15 cellular contexts compared by ENCODE assay signal in the genomic region with DNA sequence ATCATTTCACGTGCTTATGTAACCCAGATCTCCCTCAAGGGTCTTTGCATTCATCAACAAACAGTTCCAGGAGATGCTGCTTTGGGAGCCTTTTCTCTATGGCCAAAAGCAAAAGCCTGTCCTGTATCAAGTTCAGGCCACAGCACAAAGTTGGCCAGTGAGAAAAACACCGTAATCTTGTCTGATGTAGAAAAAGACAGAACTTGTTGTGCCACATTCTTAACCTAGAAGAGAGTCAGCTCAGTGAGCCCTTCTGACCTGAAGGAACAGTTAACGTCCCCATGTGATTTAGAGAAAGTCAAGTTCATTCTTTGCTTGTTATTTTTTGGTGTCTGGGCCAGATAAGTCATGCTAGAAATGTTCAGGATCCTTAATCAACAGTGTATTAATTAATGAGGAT. TPM values are rescaled to one million over a fixed set of nuclear protein-coding genes. Genes with fewer than 3 reads are reported as not detected.
A peak's percentile ranks its signal among the peaks of the same experiment; 100 is the strongest.
DNase-seq lines count a peak whose midpoint lies in the region; ATAC-seq, FAIRE-seq and TF ChIP-seq lines count a peak whose summit lies in the region.
"Had no signal": no experiment of that assay in that cellular context is flagged by ENCODE, and none has a peak within 500 bp of the region (broad histone marks: within the 10 kb centered on the region; RNA-seq: fewer than 3 reads in every experiment).

No MANE protein-coding gene starts in this region.

- H3K36me3 Mint-ChIP-seq in progenitor cell of endocrine pancreas (ENCODE audit: insufficient read depth) = peaks cover 15% of the 10 kb centered on the region

- peak overlapping the region; percentile 49 for H3K4ac ChIP-seq in H1 (replicated peaks; ENCODE audit: insufficient read length, low read depth, low read length)

- CTCF ChIA-PET in H1 (lab: Charles Lee; ENCODE audit: partially characterized antibody) = interaction anchor here (1.3 kb wide), 1 partner anchor 25 kb away, joined by 4 read pairs; no protein-coding TSS in a partner anchor
- CTCF ChIA-PET in HepG2 (lab: Yijun Ruan, JAX; ENCODE audit: low intra/inter-chr PET ratio, low total read pairs) = no interaction called here
- CTCF ChIA-PET in RWPE1 (lab: Yijun Ruan, JAX) = no interaction called here

- H3K23me2 ChIP-seq in H1 (ENCODE audit: low read depth, low read length) = no peaks in the 10 kb centered on the region

- H3K9me3 Mint-ChIP-seq in progenitor cell of endocrine pancreas (ENCODE audit: low read depth) = peaks cover 8% of the 10 kb centered on the region

- POLR2A ChIA-PET in H1 (lab: Charles Lee; ENCODE audit: partially characterized antibody) (interaction anchor here (1.6 kb wide), 1 partner anchor 8 kb away, joined by 4 read pairs; no protein-coding TSS in a partner anchor), HepG2 (lab: Yijun Ruan, JAX) (interaction anchor here (2.0 kb wide), 1 partner anchor 15 kb away, joined by 7 read pairs; no protein-coding TSS in a partner anchor), RWPE1 (lab: Yijun Ruan, JAX; ENCODE audit: low non-redundant PET) (no interaction called here)

- no peak overlapping the region for H4K8ac ChIP-seq in H1 (ENCODE audit: extremely low read depth, insufficient read depth, low read length)

- H2BK15ac ChIP-seq in H1 (ENCODE audit: low read length) = no peak overlapping the region

- H3K79me2 ChIP-seq in KMS-11 (ENCODE audit: insufficient read depth, low read depth) (no peaks in the 10 kb centered on the region), H1 (ENCODE audit: control insufficient read depth in 1 of 2, insufficient read depth in 2 of 2, low read length in 2 of 2) (no peaks in the 10 kb centered on the region), HepG2 (ENCODE audit: insufficient read depth, low read length) (no peaks in the 10 kb centered on the region)

- TF ChIP-seq POLR2A in H1 (IDR thresholded peaks at IDR 0.05; ENCODE audit: control extremely low read depth in 1 of 2, low read depth in 2 of 2, low read length in 2 of 2) (no peak), thyroid gland (IDR thresholded peaks at IDR 0.05) (no peak), HepG2 (IDR thresholded peaks at IDR 0.05; ENCODE audit: insufficient read depth in 1 of 2, low read depth in 2 of 2, low read length in 2 of 2) (no peak)

- no peak overlapping the region for H3K14ac ChIP-seq in H1 (ENCODE audit: insufficient read length)

- H2AFZ ChIP-seq in KMS-11 (ENCODE audit: low read depth) (no peak overlapping the region), H1 (ENCODE audit: low read length) (no peak overlapping the region), HepG2 (ENCODE audit: low read length) (no peak overlapping the region)
- H2AFZ ChIP-seq: GM23338 had no signal

- H2BK12ac ChIP-seq in H1 (ENCODE audit: low read depth, low read length) = no peak overlapping the region

- BruUV-seq in HepG2 (replicated peaks; lab: Mats Ljungman, UMichigan) = no TSS peak

- FAIRE-seq in H1 (lab: Jason Lieb, UNC) (no peak), HepG2 (lab: Jason Lieb, UNC) (no peak), frontal cortex (lab: Jason Lieb, UNC) (no peak)

- ATAC-seq in HepG2 = no peak
- ATAC-seq: GM23338 had no signal

- H3K9me3 ChIP-seq in H1 (ENCODE audit: insufficient read depth in 2 of 2, low read depth in 1 of 2, low read length in 1 of 2) (peaks cover 0 to 5% of the 10 kb centered on the region in 2 experiments; a peak in 2 of 4 replicates), thyroid gland (no peaks in the 10 kb centered on the region), HepG2 (ENCODE audit: low read length) (no peaks in the 10 kb centered on the region)
- H3K9me3 ChIP-seq: BLaER1 had no signal

- H3K36me3 ChIP-seq in KMS-11 (ENCODE audit: insufficient read depth) (no peaks in the 10 kb centered on the region), H1 (ENCODE audit: control insufficient read depth in 2 of 4, insufficient read depth in 4 of 4, low read length in 3 of 4) (peaks cover 0 to 11% (median 2%) of the 10 kb centered on the region in 4 experiments; a peak in 4 of 8 replicates), thyroid gland (no peaks in the 10 kb centered on the region), HepG2 (replicated peaks in 1 of 2; ENCODE audit: control insufficient read depth in 1 of 2, insufficient read depth in 2 of 2, low read length in 2 of 2) (0 out of 5 replicates have a peak, but pooled peaks cover 0 to 3% of the 10 kb centered on the region in 2 experiments)

- no peak overlapping the region for H4K5ac ChIP-seq in H1 (ENCODE audit: insufficient read length, low read depth, low read length)

- H2BK5ac ChIP-seq in H1 (ENCODE audit: low read depth, low read length) = no peak overlapping the region

- H3K23ac ChIP-seq in H1 (ENCODE audit: insufficient read length) = no peak overlapping the region

- H4K20me1 ChIP-seq in KMS-11 (ENCODE audit: insufficient read depth) (no peaks in the 10 kb centered on the region), H1 (replicated peaks in 1 of 2; ENCODE audit: control insufficient read depth in 1 of 2, insufficient read depth in 2 of 2, low read length in 2 of 2) (no peaks in the 10 kb centered on the region), HepG2 (ENCODE audit: insufficient read depth, low read length) (no peaks in the 10 kb centered on the region)
- H4K20me1 ChIP-seq: BLaER1 had no signal

- peak overlapping the region; percentile 1 for H3K27ac Mint-ChIP-seq in progenitor cell of endocrine pancreas
- H3K27ac Mint-ChIP-seq: GM23338, H9 had no signal

- peaks cover 10% of the 10 kb centered on the region for H3K27me3 Mint-ChIP-seq in progenitor cell of endocrine pancreas

- no peak for TF ChIP-seq RAD21 in H1 (IDR thresholded peaks at IDR 0.05 in 1 of 2, conservative IDR thresholded peaks at IDR 0.05 in 1 of 2; ENCODE audit: low read depth in 2 of 2, low read length in 2 of 2)
- no peak for TF ChIP-seq RAD21 in HepG2 (CRISPR knock-in tag; IDR thresholded peaks at IDR 0.05)

- no peak overlapping the region for H3K56ac ChIP-seq in H1 (replicated peaks; ENCODE audit: insufficient read length, low read depth, low read length)

- no peak overlapping the region for H2BK120ac ChIP-seq in H1 (replicated peaks; ENCODE audit: low read depth, low read length)

- H3K4me2 ChIP-seq in KMS-11 (peak overlapping the region; percentile 92; the same call in 1 of the 2 replicates), H1 (ENCODE audit: insufficient read depth in 1 of 2, low read depth in 2 of 2, low read length in 2 of 2) (no peak overlapping the region), HepG2 (ENCODE audit: low read depth, low read length) (no peak overlapping the region)
- H3K4me2 ChIP-seq: BLaER1, GM23338 had no signal

- H3K4me3 Mint-ChIP-seq in progenitor cell of endocrine pancreas (ENCODE audit: low read depth) = no peak overlapping the region
- H3K4me3 Mint-ChIP-seq: GM23338, H9 had no signal

- no peak overlapping the region for H2AK5ac ChIP-seq in H1 (ENCODE audit: low read depth, low read length)

- TF ChIP-seq CTCF in KMS-11 (conservative IDR thresholded peaks at IDR 0.05; ENCODE audit: low read depth, low read length) (no peak), H1 (IDR thresholded peaks at IDR 0.05; ENCODE audit: control extremely low read depth in 1 of 3, insufficient read depth in 1 of 3, low read depth in 1 of 3, low read length in 3 of 3) (no peak), progenitor cell of endocrine pancreas (IDR thresholded peaks at IDR 0.05; ENCODE audit: unreplicated experiment) (no peak), thyroid gland (IDR thresholded peaks at IDR 0.05) (no peak), HepG2 (CRISPR knock-in tag; IDR thresholded peaks at IDR 0.05) (no peak), RWPE1 (conservative IDR thresholded peaks at IDR 0.05; ENCODE audit: low read depth) (no peak)

- H4K91ac ChIP-seq in H1 (replicated peaks; ENCODE audit: insufficient read length, low read length) = no peak overlapping the region

- no peaks in the 10 kb centered on the region for H3K79me1 ChIP-seq in H1 (ENCODE audit: low read depth, low read length)

- H3K18ac ChIP-seq in H1 (ENCODE audit: extremely low read depth, low read length) = no peak overlapping the region

- no peak overlapping the region for H3K9ac ChIP-seq in KMS-11
- no peak overlapping the region for H3K9ac ChIP-seq in H1 (replicated peaks in 1 of 4; ENCODE audit: extremely low read depth in 1 of 4, low read depth in 3 of 4, low read length in 3 of 4)
- no peak overlapping the region for H3K9ac ChIP-seq in HepG2 (ENCODE audit: insufficient read depth, low read depth, low read length)
- H3K9ac ChIP-seq: BLaER1 had no signal

- no peak overlapping the region for H2BK20ac ChIP-seq in H1 (ENCODE audit: low read length)

- TF ChIP-seq EP300 in H1 (IDR thresholded peaks at IDR 0.05; ENCODE audit: borderline replicate concordance in 1 of 2, low read depth in 2 of 2, low read length in 2 of 2) (no peak), HepG2 (IDR thresholded peaks at IDR 0.05; ENCODE audit: low read depth in 2 of 2, low read length in 2 of 2) (no peak), HepG2 (CRISPR knock-in tag; IDR thresholded peaks at IDR 0.05; ENCODE audit: borderline replicate concordance) (no peak)

- in situ Hi-C loops in HepG2 (cut with HindIII; ENCODE audit: extremely low pct_ligation_motif_present, low pct_unique_long_range_greater_than_20kb) = no loop called here

- H3K4me1 ChIP-seq in KMS-11 (ENCODE audit: low read depth, poor library complexity, severe bottlenecking) = peaks cover 95% of the 10 kb centered on the region
- H3K4me1 ChIP-seq in H1 (replicated peaks in 1 of 4; ENCODE audit: control insufficient read depth in 3 of 4, insufficient read depth in 4 of 4, low read length in 3 of 4) = no peaks in the 10 kb centered on the region; a peak in 1 of 7 replicates
- H3K4me1 ChIP-seq in thyroid gland = peaks cover 26 to 37% of the 10 kb centered on the region in 2 donors
- H3K4me1 ChIP-seq in HepG2 (ENCODE audit: insufficient read depth, low read length) = peaks cover 7% of the 10 kb centered on the region; the same call in 1 of the 2 replicates

- H3K27me3 ChIP-seq in KMS-11 (ENCODE audit: insufficient read depth, low read depth) (no peaks in the 10 kb centered on the region), H1 (replicated peaks in 1 of 4; ENCODE audit: control insufficient read depth in 3 of 4, extremely low read depth in 1 of 4, insufficient read depth in 3 of 4, low read length in 3 of 4) (no peaks in the 10 kb centered on the region), thyroid gland (no peaks in the 10 kb centered on the region), HepG2 (ENCODE audit: control insufficient read depth in 1 of 2, insufficient read depth in 2 of 2, low read length in 2 of 2) (0 out of 5 replicates have a peak, but pooled peaks cover 0 to 5% of the 10 kb centered on the region in 2 experiments)
- H3K27me3 ChIP-seq: BLaER1 had no signal

- H3K27ac ChIP-seq in KMS-11 = peak overlapping the region; percentile 87; the same call in 1 of the 2 replicates
- H3K27ac ChIP-seq in H1 (ENCODE audit: low read depth, low read length) = no peak overlapping the region
- peak overlapping the region; percentile 35 to 66 (median 55) for H3K27ac ChIP-seq in thyroid gland
- H3K27ac ChIP-seq in HepG2 (ENCODE audit: extremely low read length, insufficient read depth, low read length) = no peak overlapping the region
- no peak overlapping the region for H3K27ac ChIP-seq in RWPE1
- H3K27ac ChIP-seq: BLaER1 had no signal

- DNase-seq in H1 (ENCODE audit: low read depth in 1 of 2, low spot score in 2 of 2) (no peak), progenitor cell of endocrine pancreas (ENCODE audit: low spot score, unreplicated experiment) (no peak), thyroid gland (peak in 1 of 2 donors; percentile 25), HepG2 (ENCODE audit: low spot score) (no peak), frontal cortex (ENCODE audit: low spot score in 2 of 2) (no peak), RWPE1 (ENCODE audit: low spot score) (no peak)
- DNase-seq: 8988T, AML-193, DMS 273 treated with DMSO at 0.1 percent for 48 hours, H9 had no signal

- peaks cover 13% of the 10 kb centered on the region for H3K4me1 Mint-ChIP-seq in progenitor cell of endocrine pancreas (ENCODE audit: low read depth)

- intact Hi-C loops in thyroid gland (cut with DNase I) (no loop called here), HepG2 (cut with micrococcal nuclease; ENCODE audit: unreplicated experiment) (no loop called here)

- no peak overlapping the region for H3K4me3 ChIP-seq in KMS-11 (IDR thresholded peaks at IDR 0.05; ENCODE audit: insufficient read depth, low read depth, low read length)
- no peak overlapping the region for H3K4me3 ChIP-seq in H1 (ENCODE audit: extremely low read depth in 1 of 4, insufficient read depth in 2 of 4, low read depth in 3 of 4, low read length in 4 of 4)
- H3K4me3 ChIP-seq in thyroid gland (replicated peaks in 1 of 3) = no peak overlapping the region
- H3K4me3 ChIP-seq in HepG2 (replicated peaks in 1 of 3; ENCODE audit: insufficient read depth in 1 of 3, low read depth in 2 of 3, low read length in 3 of 3) = no peak overlapping the region
- H3K4me3 ChIP-seq: BLaER1, GM23338 had no signal

- WGBS in H1 (ENCODE audit: extremely low coverage in 1 of 2, insufficient coverage in 1 of 2, insufficient read length in 1 of 2, insufficient replicate concordance in 2 of 2, low coverage in 1 of 2, low lambda C conversion rate in 2 of 2, missing lambda C conversion rate in 1 of 2), 2 experiments = 81% methylated on average over 3 of the region's 3 CpGs; no CpG with 5 or more reads in 1 of the 2 experiments
- 22 to 40% methylated on average over 3 of the region's 3 CpGs for WGBS in thyroid gland, 2 donors
- 35% methylated on average over 3 of the region's 3 CpGs for whole genome bisulfite sequencing in HepG2 (ENCODE audit: low lambda C conversion rate)

RNA-seq across cellular contexts. Expression of a gene that starts 7.8 kb away (rescaled TPM):
- total RNA-seq in H1 (2021; fragmentation: NEBNext Ultra II Directional; extraction: Animal tissue kit (Norgen Biotek cat#: 25700)) = not detected in 2 replicates
- polyA plus RNA-seq in H1 (2011; rRNA removed) = 0.08 and 0.09 TPM in 2 replicates
- 0.04 TPM for polyA plus RNA-seq in H1 (2011; cell fraction: cytosol; rRNA removed)
- 1.3 TPM for polyA plus RNA-seq in H1 (2011; cell fraction: nucleus; rRNA removed)
- polyA plus RNA-seq in H1 (2012, experiment 1 of 2) = 0.15 to 0.52 TPM (median 0.46 TPM) in 3 of 4 replicates, not detected in the other
- 0.10 TPM for polyA plus RNA-seq in H1 (2012, experiment 2 of 2)
- polyA plus RNA-seq in H1 (2013, experiment 1 of 2) = 0.04 TPM
- 0.04 TPM for polyA plus RNA-seq in H1 (2013, experiment 2 of 2)
- 0.06 TPM in 1 of 2 replicates, not detected in the other for polyA minus RNA-seq in H1 (2011; rRNA and poly(A)+ RNA removed)
- polyA minus RNA-seq in H1 (2011; cell fraction: cytosol; rRNA and poly(A)+ RNA removed) = not detected
- polyA minus RNA-seq in H1 (2011; cell fraction: nucleus; rRNA and poly(A)+ RNA removed) = not detected
- 0.29 and 0.38 TPM in 2 replicates for total RNA-seq in progenitor cell of endocrine pancreas
- 1 to 10 TPM in 1 of 4 donors, under 1 TPM in 1, not detected in 2; 0.25 to 1.0 TPM for total RNA-seq in thyroid gland
- not detected in 2 replicates for total RNA-seq in HepG2 (2016; rRNA removed; fragmentation: Illumina TruSeq; extraction: Trizol)
- total RNA-seq in HepG2 (2016; cell fraction: cytosol; rRNA removed; fragmentation: Illumina TruSeq; extraction: Trizol; ENCODE audit: low read depth) = not detected in 2 replicates
- total RNA-seq in HepG2 (2016; cell fraction: insoluble cytoplasmic fraction; rRNA removed; fragmentation: Illumina TruSeq; extraction: Trizol) = 0.06 TPM in 1 of 2 replicates, not detected in the other
- not detected in 2 replicates for total RNA-seq in HepG2 (2016; cell fraction: membrane; rRNA removed; fragmentation: Illumina TruSeq; extraction: Trizol)
- total RNA-seq in HepG2 (2016; cell fraction: nucleus; rRNA removed; fragmentation: Illumina TruSeq; extraction: Trizol) = not detected in 2 replicates
- polyA plus RNA-seq in HepG2 (2011; rRNA removed) = 0.01 and 0.13 TPM in 2 replicates
- polyA plus RNA-seq in HepG2 (2011; cell fraction: cytosol; rRNA removed) = 0.03 TPM in 1 of 2 replicates, not detected in the other
- polyA plus RNA-seq in HepG2 (2011; cell fraction: nucleus; rRNA removed) = 0.08 and 0.45 TPM in 2 replicates
- polyA plus RNA-seq in HepG2 (2012) = 0.07 TPM in 1 of 2 replicates, not detected in the other
- polyA plus RNA-seq in HepG2 (2016; cell fraction: cytosol; fragmentation: Illumina TruSeq; extraction: Trizol; ENCODE audit: low read depth) = not detected in 2 replicates
- not detected in 2 replicates for polyA plus RNA-seq in HepG2 (2016; cell fraction: insoluble cytoplasmic fraction; fragmentation: Illumina TruSeq; extraction: Trizol; ENCODE audit: low read depth)
- not detected in 2 replicates for polyA plus RNA-seq in HepG2 (2016; cell fraction: membrane; fragmentation: Illumina TruSeq; extraction: Trizol; ENCODE audit: low read depth)
- polyA plus RNA-seq in HepG2 (2016; cell fraction: nucleus; fragmentation: Illumina TruSeq; extraction: Trizol; ENCODE audit: insufficient read depth, low read depth) = 0.25 TPM in 1 of 2 replicates, not detected in the other
- not detected in 2 replicates for polyA minus RNA-seq in HepG2 (2011; rRNA and poly(A)+ RNA removed; ENCODE audit: low replicate concordance)
- polyA minus RNA-seq in HepG2 (2011; cell fraction: cytosol; rRNA and poly(A)+ RNA removed) = not detected in 2 replicates
- polyA minus RNA-seq in HepG2 (2011; cell fraction: nucleus; rRNA and poly(A)+ RNA removed) = 0.13 and 0.37 TPM in 2 replicates
- under 0.01 TPM for total RNA-seq in frontal cortex
- total RNA-seq: Daoy, H9, HT-29 had no signal

RNA-seq across cellular contexts. Expression of a gene that starts 30.3 kb away (rescaled TPM):
- total RNA-seq in H1 (2021; fragmentation: NEBNext Ultra II Directional; extraction: Animal tissue kit (Norgen Biotek cat#: 25700)) = 243 TPM in 2 replicates
- polyA plus RNA-seq in H1 (2011; rRNA removed) (71.8 and 95.6 TPM in 2 replicates), HepG2 (2011; rRNA removed) (64.7 and 76.8 TPM in 2 replicates)
- polyA plus RNA-seq in H1 (2011; cell fraction: cytosol; rRNA removed) = 143 TPM
- 117 TPM for polyA plus RNA-seq in H1 (2011; cell fraction: nucleus; rRNA removed)
- 206 to 243 TPM (median 228 TPM) in 4 replicates for polyA plus RNA-seq in H1 (2012, experiment 1 of 2)
- 200 TPM for polyA plus RNA-seq in H1 (2012, experiment 2 of 2)
- polyA plus RNA-seq in H1 (2013, experiment 1 of 2) = 149 TPM
- polyA plus RNA-seq in H1 (2013, experiment 2 of 2) = 147 TPM
- 161 and 173 TPM in 2 replicates for polyA minus RNA-seq in H1 (2011; rRNA and poly(A)+ RNA removed)
- 117 TPM for polyA minus RNA-seq in H1 (2011; cell fraction: cytosol; rRNA and poly(A)+ RNA removed)
- 78.6 TPM for polyA minus RNA-seq in H1 (2011; cell fraction: nucleus; rRNA and poly(A)+ RNA removed)
- total RNA-seq in progenitor cell of endocrine pancreas (176 and 182 TPM in 2 replicates), thyroid gland (100 to 1,000 TPM; 249 to 437 (median 301) TPM), HepG2 (2016; rRNA removed; fragmentation: Illumina TruSeq; extraction: Trizol) (80.8 and 113 TPM in 2 replicates), frontal cortex (32.6 TPM)
- total RNA-seq in HepG2 (2016; cell fraction: cytosol; rRNA removed; fragmentation: Illumina TruSeq; extraction: Trizol; ENCODE audit: low read depth) = 12.2 and 13.4 TPM in 2 replicates
- total RNA-seq in HepG2 (2016; cell fraction: insoluble cytoplasmic fraction; rRNA removed; fragmentation: Illumina TruSeq; extraction: Trizol) = 85.5 and 98.8 TPM in 2 replicates
- 37.4 and 39.0 TPM in 2 replicates for total RNA-seq in HepG2 (2016; cell fraction: membrane; rRNA removed; fragmentation: Illumina TruSeq; extraction: Trizol)
- total RNA-seq in HepG2 (2016; cell fraction: nucleus; rRNA removed; fragmentation: Illumina TruSeq; extraction: Trizol) = 61.8 and 61.9 TPM in 2 replicates
- polyA plus RNA-seq in HepG2 (2011; cell fraction: cytosol; rRNA removed) = 52.3 and 57.1 TPM in 2 replicates
- 127 and 143 TPM in 2 replicates for polyA plus RNA-seq in HepG2 (2011; cell fraction: nucleus; rRNA removed)
- 75.2 and 103 TPM in 2 replicates for polyA plus RNA-seq in HepG2 (2012)
- 13.8 and 14.5 TPM in 2 replicates for polyA plus RNA-seq in HepG2 (2016; cell fraction: cytosol; fragmentation: Illumina TruSeq; extraction: Trizol; ENCODE audit: low read depth)
- polyA plus RNA-seq in HepG2 (2016; cell fraction: insoluble cytoplasmic fraction; fragmentation: Illumina TruSeq; extraction: Trizol; ENCODE audit: low read depth) = 114 and 122 TPM in 2 replicates
- polyA plus RNA-seq in HepG2 (2016; cell fraction: membrane; fragmentation: Illumina TruSeq; extraction: Trizol; ENCODE audit: low read depth) = 27.7 and 28.4 TPM in 2 replicates
- 129 and 136 TPM in 2 replicates for polyA plus RNA-seq in HepG2 (2016; cell fraction: nucleus; fragmentation: Illumina TruSeq; extraction: Trizol; ENCODE audit: insufficient read depth, low read depth)
- 70.0 and 79.1 TPM in 2 replicates for polyA minus RNA-seq in HepG2 (2011; rRNA and poly(A)+ RNA removed; ENCODE audit: low replicate concordance)
- polyA minus RNA-seq in HepG2 (2011; cell fraction: cytosol; rRNA and poly(A)+ RNA removed) = 45.9 and 46.8 TPM in 2 replicates
- 76.7 and 91.4 TPM in 2 replicates for polyA minus RNA-seq in HepG2 (2011; cell fraction: nucleus; rRNA and poly(A)+ RNA removed)

Comparison
In these comparisons a context has a peak if more than half of its experiments do, and no peak if none do; other contexts are left out.
1. H3K27ac ChIP-seq: peak in KMS-11 (single experiment) and thyroid gland (3 of 3); none in H1 (single experiment), HepG2 (single experiment) and RWPE1 (single experiment).